Comparison of ENCODE assay signal across 1 cellular context in the genomic region with DNA sequence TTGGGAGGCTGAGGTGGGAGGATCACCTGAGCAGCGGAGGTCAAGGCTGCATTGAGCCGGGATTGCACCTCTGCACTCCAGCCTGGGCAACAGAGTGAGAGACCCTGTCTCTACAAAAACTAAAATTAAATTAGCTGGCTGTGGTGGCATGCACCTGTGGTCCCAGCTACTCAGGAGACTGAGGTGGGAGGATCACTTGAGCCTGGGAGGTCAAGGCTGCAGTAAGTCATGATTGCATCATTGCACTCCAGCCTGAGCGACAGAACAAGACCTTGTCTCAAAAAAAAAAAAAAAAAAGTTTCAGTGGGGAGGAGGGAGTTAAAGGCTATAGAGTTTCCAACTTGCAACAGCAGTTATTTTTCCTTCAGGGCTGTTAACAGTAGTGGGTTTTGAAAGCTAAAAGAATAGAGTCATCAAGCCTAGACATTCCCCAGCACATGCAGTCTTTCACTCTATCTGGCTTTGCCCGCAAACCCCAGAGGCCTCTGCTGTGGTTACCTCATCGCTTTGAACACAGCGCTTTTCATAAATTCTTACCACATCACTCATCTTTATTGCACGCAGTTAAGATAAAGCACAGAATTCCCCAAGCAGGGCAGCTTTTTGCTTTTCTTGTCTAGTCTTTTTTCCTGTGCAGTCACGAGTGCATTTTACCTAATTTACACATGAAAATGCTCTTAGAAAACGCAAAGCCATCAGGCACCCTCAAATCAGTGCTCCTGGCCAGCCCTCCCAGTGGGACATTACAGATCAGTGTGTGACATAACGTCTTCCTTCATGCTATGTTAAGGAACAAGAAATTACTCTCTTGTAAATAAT.
TF ChIP-seq lines count a peak whose summit lies in the region.

No MANE protein-coding gene starts in this region.

TF ChIP-seq in K562, 482 proteins besides CTCF, POLR2A, EP300 and RAD21 (continued from another document and continues in another):
- TF ChIP-seq SLC30A9 (CRISPR knock-in tag; IDR thresholded peaks at IDR 0.05) = no peak
- no peak for TF ChIP-seq TBP (optimal IDR thresholded peaks at IDR 0.05; ENCODE audit: low read depth, low read length)
- TF ChIP-seq NR2F6 (CRISPR knock-in tag; IDR thresholded peaks at IDR 0.05) = no peak
- TF ChIP-seq NFE2 (IDR thresholded peaks at IDR 0.05; ENCODE audit: low read depth) = no peak
- no peak for TF ChIP-seq ZNF551 (CRISPR knock-in tag; IDR thresholded peaks at IDR 0.05)
- TF ChIP-seq, protein P1, sequence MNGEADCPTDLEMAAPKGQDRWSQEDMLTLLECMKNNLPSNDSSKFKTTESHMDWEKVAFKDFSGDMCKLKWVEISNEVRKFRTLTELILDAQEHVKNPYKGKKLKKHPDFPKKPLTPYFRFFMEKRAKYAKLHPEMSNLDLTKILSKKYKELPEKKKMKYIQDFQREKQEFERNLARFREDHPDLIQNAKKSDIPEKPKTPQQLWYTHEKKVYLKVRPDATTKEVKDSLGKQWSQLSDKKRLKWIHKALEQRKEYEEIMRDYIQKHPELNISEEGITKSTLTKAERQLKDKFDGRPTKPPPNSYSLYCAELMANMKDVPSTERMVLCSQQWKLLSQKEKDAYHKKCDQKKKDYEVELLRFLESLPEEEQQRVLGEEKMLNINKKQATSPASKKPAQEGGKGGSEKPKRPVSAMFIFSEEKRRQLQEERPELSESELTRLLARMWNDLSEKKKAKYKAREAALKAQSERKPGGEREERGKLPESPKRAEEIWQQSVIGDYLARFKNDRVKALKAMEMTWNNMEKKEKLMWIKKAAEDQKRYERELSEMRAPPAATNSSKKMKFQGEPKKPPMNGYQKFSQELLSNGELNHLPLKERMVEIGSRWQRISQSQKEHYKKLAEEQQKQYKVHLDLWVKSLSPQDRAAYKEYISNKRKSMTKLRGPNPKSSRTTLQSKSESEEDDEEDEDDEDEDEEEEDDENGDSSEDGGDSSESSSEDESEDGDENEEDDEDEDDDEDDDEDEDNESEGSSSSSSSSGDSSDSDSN (IDR thresholded peaks at IDR 0.05; ENCODE audit: borderline replicate concordance in 1 of 2, low read depth in 2 of 2, low read length in 2 of 2) = no peak
- no peak for TF ChIP-seq MCM7 (IDR thresholded peaks at IDR 0.05)
- no peak for TF ChIP-seq TSC22D4 (tag; IDR thresholded peaks at IDR 0.05)
- no peak for TF ChIP-seq DDX20 (tag; IDR thresholded peaks at IDR 0.05; ENCODE audit: low read depth)
- no peak for TF ChIP-seq ZBTB1 (CRISPR knock-in tag; IDR thresholded peaks at IDR 0.05; ENCODE audit: borderline replicate concordance, low read depth)
- peak; percentile 31; the same call in 1 of the 2 replicates for TF ChIP-seq ARID1B (IDR thresholded peaks at IDR 0.05)
- TF ChIP-seq ZNF3 (CRISPR knock-in tag; IDR thresholded peaks at IDR 0.05) = no peak
- no peak for TF ChIP-seq EHMT2 (IDR thresholded peaks at IDR 0.05)
- no peak for TF ChIP-seq RFX7 (CRISPR knock-in tag; IDR thresholded peaks at IDR 0.05)
- no peak for TF ChIP-seq ZNF780A (CRISPR knock-in tag; IDR thresholded peaks at IDR 0.05)
- TF ChIP-seq CBFA2T2 (conservative IDR thresholded peaks at IDR 0.05) = no peak
- no peak for TF ChIP-seq PHF8 (IDR thresholded peaks at IDR 0.05; ENCODE audit: borderline replicate concordance, low read length)
- TF ChIP-seq CHD4 (IDR thresholded peaks at IDR 0.05; ENCODE audit: insufficient read depth, insufficient replicate concordance, low read depth, low read length, poor library complexity, severe bottlenecking) = no peak
- no peak for TF ChIP-seq ELF1 (tag; IDR thresholded peaks at IDR 0.05)
- no peak for TF ChIP-seq ZNF699 (CRISPR knock-in tag; IDR thresholded peaks at IDR 0.05; ENCODE audit: insufficient replicate concordance)
- no peak for TF ChIP-seq C11orf30 (IDR thresholded peaks at IDR 0.05; ENCODE audit: low read depth)
- TF ChIP-seq, protein P2, sequence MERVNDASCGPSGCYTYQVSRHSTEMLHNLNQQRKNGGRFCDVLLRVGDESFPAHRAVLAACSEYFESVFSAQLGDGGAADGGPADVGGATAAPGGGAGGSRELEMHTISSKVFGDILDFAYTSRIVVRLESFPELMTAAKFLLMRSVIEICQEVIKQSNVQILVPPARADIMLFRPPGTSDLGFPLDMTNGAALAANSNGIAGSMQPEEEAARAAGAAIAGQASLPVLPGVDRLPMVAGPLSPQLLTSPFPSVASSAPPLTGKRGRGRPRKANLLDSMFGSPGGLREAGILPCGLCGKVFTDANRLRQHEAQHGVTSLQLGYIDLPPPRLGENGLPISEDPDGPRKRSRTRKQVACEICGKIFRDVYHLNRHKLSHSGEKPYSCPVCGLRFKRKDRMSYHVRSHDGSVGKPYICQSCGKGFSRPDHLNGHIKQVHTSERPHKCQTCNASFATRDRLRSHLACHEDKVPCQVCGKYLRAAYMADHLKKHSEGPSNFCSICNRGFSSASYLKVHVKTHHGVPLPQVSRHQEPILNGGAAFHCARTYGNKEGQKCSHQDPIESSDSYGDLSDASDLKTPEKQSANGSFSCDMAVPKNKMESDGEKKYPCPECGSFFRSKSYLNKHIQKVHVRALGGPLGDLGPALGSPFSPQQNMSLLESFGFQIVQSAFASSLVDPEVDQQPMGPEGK (CRISPR knock-in tag; IDR thresholded peaks at IDR 0.05; ENCODE audit: borderline replicate concordance) = no peak
- no peak for TF ChIP-seq ELK1 (CRISPR knock-in tag; IDR thresholded peaks at IDR 0.05)
- no peak for TF ChIP-seq E2F3 (CRISPR knock-in tag; IDR thresholded peaks at IDR 0.05)
- TF ChIP-seq ZFPM2 (CRISPR knock-in tag; IDR thresholded peaks at IDR 0.05) = no peak
- TF ChIP-seq CHCHD3 (CRISPR knock-in tag; IDR thresholded peaks at IDR 0.05) = no peak
- TF ChIP-seq EP400 (IDR thresholded peaks at IDR 0.05) = no peak
- no peak for TF ChIP-seq MTA1 (IDR thresholded peaks at IDR 0.05; ENCODE audit: borderline replicate concordance)
- TF ChIP-seq NFIC (IDR thresholded peaks at IDR 0.05) = no peak
- TF ChIP-seq HDAC8 (tag; IDR thresholded peaks at IDR 0.05) = no peak
- TF ChIP-seq, protein P3, sequence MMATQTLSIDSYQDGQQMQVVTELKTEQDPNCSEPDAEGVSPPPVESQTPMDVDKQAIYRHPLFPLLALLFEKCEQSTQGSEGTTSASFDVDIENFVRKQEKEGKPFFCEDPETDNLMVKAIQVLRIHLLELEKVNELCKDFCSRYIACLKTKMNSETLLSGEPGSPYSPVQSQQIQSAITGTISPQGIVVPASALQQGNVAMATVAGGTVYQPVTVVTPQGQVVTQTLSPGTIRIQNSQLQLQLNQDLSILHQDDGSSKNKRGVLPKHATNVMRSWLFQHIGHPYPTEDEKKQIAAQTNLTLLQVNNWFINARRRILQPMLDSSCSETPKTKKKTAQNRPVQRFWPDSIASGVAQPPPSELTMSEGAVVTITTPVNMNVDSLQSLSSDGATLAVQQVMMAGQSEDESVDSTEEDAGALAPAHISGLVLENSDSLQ (IDR thresholded peaks at IDR 0.05) = peak; percentile 72
- no peak for TF ChIP-seq FOXA1 (IDR thresholded peaks at IDR 0.05; ENCODE audit: borderline replicate concordance)
- no peak for TF ChIP-seq ZNF12 (CRISPR knock-in tag; IDR thresholded peaks at IDR 0.05)
- TF ChIP-seq NUFIP1 (IDR thresholded peaks at IDR 0.05; ENCODE audit: partially characterized antibody) = no peak
- TF ChIP-seq, protein P4, sequence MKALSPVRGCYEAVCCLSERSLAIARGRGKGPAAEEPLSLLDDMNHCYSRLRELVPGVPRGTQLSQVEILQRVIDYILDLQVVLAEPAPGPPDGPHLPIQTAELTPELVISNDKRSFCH (CRISPR knock-in tag; IDR thresholded peaks at IDR 0.05) = no peak
- TF ChIP-seq, protein P4 (tag; IDR thresholded peaks at IDR 0.05) = no peak
- no peak for TF ChIP-seq GABPB2 (CRISPR knock-in tag; conservative IDR thresholded peaks at IDR 0.05)
- no peak for TF ChIP-seq SP1 (CRISPR knock-in tag; IDR thresholded peaks at IDR 0.05)
- TF ChIP-seq HNRNPLL (IDR thresholded peaks at IDR 0.05; ENCODE audit: low read depth, low read length, poor library complexity, severe bottlenecking) = no peak
- TF ChIP-seq TCF7 (IDR thresholded peaks at IDR 0.05; ENCODE audit: borderline replicate concordance) = peak; percentile 97
- no peak for TF ChIP-seq GATAD2A (IDR thresholded peaks at IDR 0.05)
- TF ChIP-seq, protein P5, sequence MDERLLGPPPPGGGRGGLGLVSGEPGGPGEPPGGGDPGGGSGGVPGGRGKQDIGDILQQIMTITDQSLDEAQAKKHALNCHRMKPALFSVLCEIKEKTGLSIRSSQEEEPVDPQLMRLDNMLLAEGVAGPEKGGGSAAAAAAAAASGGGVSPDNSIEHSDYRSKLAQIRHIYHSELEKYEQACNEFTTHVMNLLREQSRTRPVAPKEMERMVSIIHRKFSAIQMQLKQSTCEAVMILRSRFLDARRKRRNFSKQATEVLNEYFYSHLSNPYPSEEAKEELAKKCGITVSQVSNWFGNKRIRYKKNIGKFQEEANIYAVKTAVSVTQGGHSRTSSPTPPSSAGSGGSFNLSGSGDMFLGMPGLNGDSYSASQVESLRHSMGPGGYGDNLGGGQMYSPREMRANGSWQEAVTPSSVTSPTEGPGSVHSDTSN (CRISPR knock-in tag; IDR thresholded peaks at IDR 0.05; ENCODE audit: low read depth) = no peak
- TF ChIP-seq, protein P5 (tag; conservative IDR thresholded peaks at IDR 0.05; ENCODE audit: low read depth) = peak; percentile 67; the same call in 1 of the 2 replicates
- no peak for TF ChIP-seq JUNB (CRISPR knock-in tag; conservative IDR thresholded peaks at IDR 0.05)
- no peak for TF ChIP-seq E2F4 (CRISPR knock-in tag; IDR thresholded peaks at IDR 0.05; ENCODE audit: low read depth)
- no peak for TF ChIP-seq MCM3 (IDR thresholded peaks at IDR 0.05)
- no peak for TF ChIP-seq ZNF512 (tag; IDR thresholded peaks at IDR 0.05)
- no peak for TF ChIP-seq ZNF395 (CRISPR knock-in tag; IDR thresholded peaks at IDR 0.05)
- peak; percentile 79; the same call in 1 of the 2 replicates for TF ChIP-seq LEF1 (IDR thresholded peaks at IDR 0.05)
